ENCODE assay signal across 1 cellular context in genomic region chr11:117861151-117862018, GRCh38.
TF ChIP-seq lines count a peak whose summit lies in the region.

No MANE protein-coding gene starts in this region.

TF ChIP-seq in GM23338, 12 proteins besides CTCF, POLR2A, EP300 and RAD21 (continued from another document):
- TF ChIP-seq REST (IDR thresholded peaks at IDR 0.05; ENCODE audit: unreplicated experiment) = no peak
- TF ChIP-seq POLR2AphosphoS5 (IDR thresholded peaks at IDR 0.05; ENCODE audit: low read depth) = no peak
